ENCODE assay signal across 8 cellular contexts in genomic region chr2:73235315-73236028, GRCh38. TPM values are rescaled to one million over a fixed set of nuclear protein-coding genes. Genes with fewer than 3 reads are reported as not detected.
DNase-seq lines count a peak whose midpoint lies in the region; ATAC-seq and TF ChIP-seq lines count a peak whose summit lies in the region.

No MANE protein-coding gene starts in this region.

- H3K9me3 ChIP-seq in RWPE2 (ENCODE audit: severe bottlenecking): no peaks in the 10 kb centered on the region
- H3K9me3 ChIP-seq in prostate gland: no peaks in the 10 kb centered on the region

- TF ChIP-seq POLR2A in prostate gland (IDR thresholded peaks at IDR 0.05): no peak

- DNase-seq in RWPE2 (ENCODE audit: low spot score) (no peak), epithelial cell of prostate (ENCODE audit: low read depth, low spot score) (no peak), prostate gland (ENCODE audit: low spot score) (no peak), NCI-H1694 (lab: John Stamatoyannopoulos, UW) (no peak), OCI-M2 (lab: John Stamatoyannopoulos, UW; ENCODE audit: unreplicated experiment) (no peak), inferior parietal cortex (ENCODE audit: extremely low spot score) (no peak), hepatic stellate cell (ENCODE audit: low spot score) (no peak)

- intact Hi-C loops in prostate gland (cut with DNase I): no loop called here

- H3K27me3 ChIP-seq in RWPE2 (ENCODE audit: insufficient read depth, poor library complexity, severe bottlenecking) (no peaks in the 10 kb centered on the region), prostate gland (replicated peaks; ENCODE audit: insufficient read depth) (no peaks in the 10 kb centered on the region)

- ATAC-seq in RWPE2 (ENCODE audit: low read depth): no peak

- H3K4me3 ChIP-seq in GM08714 (ENCODE audit: low read length) (peak overlapping the region; percentile 79), RWPE2 (ENCODE audit: severe bottlenecking) (peak overlapping the region; percentile 65), prostate gland (peak overlapping the region; percentile 60 to 77)

- 65% methylated on average over 11 of the region's 11 CpGs for WGBS in prostate gland

- H3K36me3 ChIP-seq in RWPE2 (ENCODE audit: low read depth) (peaks cover 32% of the 10 kb centered on the region), prostate gland (no peaks in the 10 kb centered on the region)

- H3K27ac ChIP-seq in RWPE2 (ENCODE audit: poor library complexity, severe bottlenecking): peak overlapping the region; percentile 71
- H3K27ac ChIP-seq in epithelial cell of prostate: peak overlapping the region; percentile 78
- no peak overlapping the region for H3K27ac ChIP-seq in prostate gland

- peaks cover 12% of the 10 kb centered on the region for H3K4me1 ChIP-seq in RWPE2 (ENCODE audit: insufficient read depth, poor library complexity, severe bottlenecking)
- H3K4me1 ChIP-seq in prostate gland (replicated peaks): peaks cover 6% of the 10 kb centered on the region

- TF ChIP-seq CTCF in RWPE2 (IDR thresholded peaks at IDR 0.05; ENCODE audit: poor library complexity, severe bottlenecking): no peak
- no peak for TF ChIP-seq CTCF in prostate gland (IDR thresholded peaks at IDR 0.05)

RNA-seq across cellular contexts. Expression of gene CCT7, which starts 1.4 kb away (rescaled TPM):
- 100 to 1,000 TPM; 206 to 242 TPM for total RNA-seq in prostate gland

RNA-seq across cellular contexts. Expression of gene PRADC1, which starts 2.4 kb away (rescaled TPM):
- 10 to 100 TPM; 21.4 to 26.3 TPM for total RNA-seq in prostate gland

RNA-seq across cellular contexts. Expression of gene SMYD5, which starts 21.4 kb away (rescaled TPM):
- 10 to 100 TPM; 12.5 to 36.6 TPM for total RNA-seq in prostate gland

RNA-seq across cellular contexts. Expression of gene NOTO, which starts 33.1 kb away (rescaled TPM):
- total RNA-seq in prostate gland: not detected

RNA-seq across cellular contexts. Expression of gene FBXO41, which starts 48.8 kb away (rescaled TPM):
- 1 to 10 TPM; 4.2 to 7.4 TPM for total RNA-seq in prostate gland

Comparison
In these comparisons a context has a peak if more than half of its experiments do, and no peak if none do; other contexts are left out.
1. H3K27ac ChIP-seq: peak in RWPE2 (single experiment) and epithelial cell of prostate (single experiment); none in prostate gland (0 of 2).
2. Peak in every context shown above with its lines, with median percentiles within 50 percentile points of each other: H3K4me3 ChIP-seq.